ENCODE assay signal across 1 cellular context in genomic region chr15:75640483-75641175, GRCh38.
A peak's percentile ranks its signal among the peaks of the same experiment; 100 is the strongest.
TF ChIP-seq lines count a peak whose summit lies in the region.

No MANE protein-coding gene starts in this region.

TF ChIP-seq in HEK293, 187 proteins besides CTCF, POLR2A, EP300 and RAD21 (continued from another document and continues in another):
- TF ChIP-seq ZNF16 (tag by site-specific recombination; IDR thresholded peaks at IDR 0.05; ENCODE audit: low read depth), result no peak
- no peak for TF ChIP-seq ZNF596 (tag by site-specific recombination; IDR thresholded peaks at IDR 0.05)
- no peak for TF ChIP-seq ZNF510 (tag by site-specific recombination; IDR thresholded peaks at IDR 0.05; ENCODE audit: insufficient replicate concordance)
- TF ChIP-seq, protein P1, sequence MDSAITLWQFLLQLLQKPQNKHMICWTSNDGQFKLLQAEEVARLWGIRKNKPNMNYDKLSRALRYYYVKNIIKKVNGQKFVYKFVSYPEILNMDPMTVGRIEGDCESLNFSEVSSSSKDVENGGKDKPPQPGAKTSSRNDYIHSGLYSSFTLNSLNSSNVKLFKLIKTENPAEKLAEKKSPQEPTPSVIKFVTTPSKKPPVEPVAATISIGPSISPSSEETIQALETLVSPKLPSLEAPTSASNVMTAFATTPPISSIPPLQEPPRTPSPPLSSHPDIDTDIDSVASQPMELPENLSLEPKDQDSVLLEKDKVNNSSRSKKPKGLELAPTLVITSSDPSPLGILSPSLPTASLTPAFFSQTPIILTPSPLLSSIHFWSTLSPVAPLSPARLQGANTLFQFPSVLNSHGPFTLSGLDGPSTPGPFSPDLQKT (IDR thresholded peaks at IDR 0.05; ENCODE audit: borderline replicate concordance, low read depth, low read length), result no peak; the same call in 1 of the 2 replicates
- peak; percentile 47 for TF ChIP-seq PATZ1 (tag by site-specific recombination; IDR thresholded peaks at IDR 0.05)
- TF ChIP-seq ZNF791 (tag by site-specific recombination; IDR thresholded peaks at IDR 0.05), result no peak
- no peak for TF ChIP-seq FEZF1 (tag by site-specific recombination; IDR thresholded peaks at IDR 0.05)
- TF ChIP-seq ZNF416 (tag by site-specific recombination; IDR thresholded peaks at IDR 0.05), result no peak
- TF ChIP-seq, protein P2, sequence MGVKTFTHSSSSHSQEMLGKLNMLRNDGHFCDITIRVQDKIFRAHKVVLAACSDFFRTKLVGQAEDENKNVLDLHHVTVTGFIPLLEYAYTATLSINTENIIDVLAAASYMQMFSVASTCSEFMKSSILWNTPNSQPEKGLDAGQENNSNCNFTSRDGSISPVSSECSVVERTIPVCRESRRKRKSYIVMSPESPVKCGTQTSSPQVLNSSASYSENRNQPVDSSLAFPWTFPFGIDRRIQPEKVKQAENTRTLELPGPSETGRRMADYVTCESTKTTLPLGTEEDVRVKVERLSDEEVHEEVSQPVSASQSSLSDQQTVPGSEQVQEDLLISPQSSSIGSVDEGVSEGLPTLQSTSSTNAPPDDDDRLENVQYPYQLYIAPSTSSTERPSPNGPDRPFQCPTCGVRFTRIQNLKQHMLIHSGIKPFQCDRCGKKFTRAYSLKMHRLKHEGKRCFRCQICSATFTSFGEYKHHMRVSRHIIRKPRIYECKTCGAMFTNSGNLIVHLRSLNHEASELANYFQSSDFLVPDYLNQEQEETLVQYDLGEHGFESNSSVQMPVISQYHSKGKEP (tag by site-specific recombination; IDR thresholded peaks at IDR 0.05), result peak; percentile 36; the same call in 1 of the 2 replicates
- TF ChIP-seq ZBTB20 (tag by site-specific recombination; IDR thresholded peaks at IDR 0.05), result peak; percentile 100
- no peak for TF ChIP-seq ZFHX2 (tag by site-specific recombination; conservative IDR thresholded peaks at IDR 0.05)
- TF ChIP-seq, protein P3, sequence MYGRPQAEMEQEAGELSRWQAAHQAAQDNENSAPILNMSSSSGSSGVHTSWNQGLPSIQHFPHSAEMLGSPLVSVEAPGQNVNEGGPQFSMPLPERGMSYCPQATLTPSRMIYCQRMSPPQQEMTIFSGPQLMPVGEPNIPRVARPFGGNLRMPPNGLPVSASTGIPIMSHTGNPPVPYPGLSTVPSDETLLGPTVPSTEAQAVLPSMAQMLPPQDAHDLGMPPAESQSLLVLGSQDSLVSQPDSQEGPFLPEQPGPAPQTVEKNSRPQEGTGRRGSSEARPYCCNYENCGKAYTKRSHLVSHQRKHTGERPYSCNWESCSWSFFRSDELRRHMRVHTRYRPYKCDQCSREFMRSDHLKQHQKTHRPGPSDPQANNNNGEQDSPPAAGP (tag by site-specific recombination; IDR thresholded peaks at IDR 0.05), result no peak
- no peak for TF ChIP-seq PRDM1 (tag by site-specific recombination; IDR thresholded peaks at IDR 0.05)
- TF ChIP-seq ZNF747 (tag by site-specific recombination; IDR thresholded peaks at IDR 0.05), result no peak
- TF ChIP-seq ZNF324 (tag by site-specific recombination; IDR thresholded peaks at IDR 0.05), result 0 out of 2 replicates have a peak, but pooled peaks have one; percentile 27
- TF ChIP-seq ZNF843 (tag by site-specific recombination; IDR thresholded peaks at IDR 0.05), result no peak
- no peak for TF ChIP-seq ZNF549 (tag by site-specific recombination; IDR thresholded peaks at IDR 0.05)
- no peak for TF ChIP-seq ZNF146 (tag by site-specific recombination; IDR thresholded peaks at IDR 0.05)
- TF ChIP-seq ZNF639 (tag by site-specific recombination; IDR thresholded peaks at IDR 0.05), result no peak
- no peak for TF ChIP-seq ZNF514 (tag by site-specific recombination; IDR thresholded peaks at IDR 0.05)
- peak; percentile 38; the same call in 1 of the 2 replicates for TF ChIP-seq ZSCAN30 (tag by site-specific recombination; IDR thresholded peaks at IDR 0.05)
- no peak for TF ChIP-seq ZNF138 (tag by site-specific recombination; IDR thresholded peaks at IDR 0.05; ENCODE audit: borderline replicate concordance)
- no peak for TF ChIP-seq ZNF776 (tag by site-specific recombination; IDR thresholded peaks at IDR 0.05; ENCODE audit: borderline replicate concordance)
- no peak for TF ChIP-seq SP2 (tag by site-specific recombination; IDR thresholded peaks at IDR 0.05)
- TF ChIP-seq GLI4 (tag by site-specific recombination; IDR thresholded peaks at IDR 0.05), result no peak
- TF ChIP-seq ZNF239 (tag by site-specific recombination; IDR thresholded peaks at IDR 0.05), result no peak
- TF ChIP-seq SCRT2 (tag by site-specific recombination; IDR thresholded peaks at IDR 0.05), result peak; percentile 32; the same call in 1 of the 2 replicates
- TF ChIP-seq ZBTB10 (tag by site-specific recombination; IDR thresholded peaks at IDR 0.05), result no peak
- TF ChIP-seq ZBTB7A (tag by site-specific recombination; IDR thresholded peaks at IDR 0.05; ENCODE audit: low read depth), result no peak
- TF ChIP-seq ZNF366 (tag by site-specific recombination; conservative IDR thresholded peaks at IDR 0.05), result peak; percentile 37; the same call in 1 of the 2 replicates
- 0 out of 2 replicates have a peak, but pooled peaks have one; percentile 19 for TF ChIP-seq ZNF558 (tag by site-specific recombination; IDR thresholded peaks at IDR 0.05)
- TF ChIP-seq ZNF37A (tag by site-specific recombination; IDR thresholded peaks at IDR 0.05), result no peak
- no peak for TF ChIP-seq OSR2 (tag by site-specific recombination; IDR thresholded peaks at IDR 0.05)
- no peak for TF ChIP-seq PBX3 (CRISPR knock-in tag; IDR thresholded peaks at IDR 0.05)
- TF ChIP-seq ZNF174 (tag by site-specific recombination; IDR thresholded peaks at IDR 0.05), result no peak
- peak; percentile 73 for TF ChIP-seq ZNF10 (tag by site-specific recombination; IDR thresholded peaks at IDR 0.05)
- TF ChIP-seq, protein P4, sequence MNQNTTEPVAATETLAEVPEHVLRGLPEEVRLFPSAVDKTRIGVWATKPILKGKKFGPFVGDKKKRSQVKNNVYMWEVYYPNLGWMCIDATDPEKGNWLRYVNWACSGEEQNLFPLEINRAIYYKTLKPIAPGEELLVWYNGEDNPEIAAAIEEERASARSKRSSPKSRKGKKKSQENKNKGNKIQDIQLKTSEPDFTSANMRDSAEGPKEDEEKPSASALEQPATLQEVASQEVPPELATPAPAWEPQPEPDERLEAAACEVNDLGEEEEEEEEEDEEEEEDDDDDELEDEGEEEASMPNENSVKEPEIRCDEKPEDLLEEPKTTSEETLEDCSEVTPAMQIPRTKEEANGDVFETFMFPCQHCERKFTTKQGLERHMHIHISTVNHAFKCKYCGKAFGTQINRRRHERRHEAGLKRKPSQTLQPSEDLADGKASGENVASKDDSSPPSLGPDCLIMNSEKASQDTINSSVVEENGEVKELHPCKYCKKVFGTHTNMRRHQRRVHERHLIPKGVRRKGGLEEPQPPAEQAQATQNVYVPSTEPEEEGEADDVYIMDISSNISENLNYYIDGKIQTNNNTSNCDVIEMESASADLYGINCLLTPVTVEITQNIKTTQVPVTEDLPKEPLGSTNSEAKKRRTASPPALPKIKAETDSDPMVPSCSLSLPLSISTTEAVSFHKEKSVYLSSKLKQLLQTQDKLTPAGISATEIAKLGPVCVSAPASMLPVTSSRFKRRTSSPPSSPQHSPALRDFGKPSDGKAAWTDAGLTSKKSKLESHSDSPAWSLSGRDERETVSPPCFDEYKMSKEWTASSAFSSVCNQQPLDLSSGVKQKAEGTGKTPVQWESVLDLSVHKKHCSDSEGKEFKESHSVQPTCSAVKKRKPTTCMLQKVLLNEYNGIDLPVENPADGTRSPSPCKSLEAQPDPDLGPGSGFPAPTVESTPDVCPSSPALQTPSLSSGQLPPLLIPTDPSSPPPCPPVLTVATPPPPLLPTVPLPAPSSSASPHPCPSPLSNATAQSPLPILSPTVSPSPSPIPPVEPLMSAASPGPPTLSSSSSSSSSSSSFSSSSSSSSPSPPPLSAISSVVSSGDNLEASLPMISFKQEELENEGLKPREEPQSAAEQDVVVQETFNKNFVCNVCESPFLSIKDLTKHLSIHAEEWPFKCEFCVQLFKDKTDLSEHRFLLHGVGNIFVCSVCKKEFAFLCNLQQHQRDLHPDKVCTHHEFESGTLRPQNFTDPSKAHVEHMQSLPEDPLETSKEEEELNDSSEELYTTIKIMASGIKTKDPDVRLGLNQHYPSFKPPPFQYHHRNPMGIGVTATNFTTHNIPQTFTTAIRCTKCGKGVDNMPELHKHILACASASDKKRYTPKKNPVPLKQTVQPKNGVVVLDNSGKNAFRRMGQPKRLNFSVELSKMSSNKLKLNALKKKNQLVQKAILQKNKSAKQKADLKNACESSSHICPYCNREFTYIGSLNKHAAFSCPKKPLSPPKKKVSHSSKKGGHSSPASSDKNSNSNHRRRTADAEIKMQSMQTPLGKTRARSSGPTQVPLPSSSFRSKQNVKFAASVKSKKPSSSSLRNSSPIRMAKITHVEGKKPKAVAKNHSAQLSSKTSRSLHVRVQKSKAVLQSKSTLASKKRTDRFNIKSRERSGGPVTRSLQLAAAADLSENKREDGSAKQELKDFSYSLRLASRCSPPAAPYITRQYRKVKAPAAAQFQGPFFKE (tag by site-specific recombination; IDR thresholded peaks at IDR 0.05; ENCODE audit: borderline replicate concordance), result no peak
- TF ChIP-seq ZNF555 (tag by site-specific recombination; conservative IDR thresholded peaks at IDR 0.05), result no peak
- TF ChIP-seq GLIS1 (tag by site-specific recombination; IDR thresholded peaks at IDR 0.05), result peak; percentile 74
- no peak for TF ChIP-seq ZNF529 (tag by site-specific recombination; IDR thresholded peaks at IDR 0.05; ENCODE audit: insufficient replicate concordance)
- no peak for TF ChIP-seq ZNF112 (tag by site-specific recombination; IDR thresholded peaks at IDR 0.05)
- TF ChIP-seq, protein P5, sequence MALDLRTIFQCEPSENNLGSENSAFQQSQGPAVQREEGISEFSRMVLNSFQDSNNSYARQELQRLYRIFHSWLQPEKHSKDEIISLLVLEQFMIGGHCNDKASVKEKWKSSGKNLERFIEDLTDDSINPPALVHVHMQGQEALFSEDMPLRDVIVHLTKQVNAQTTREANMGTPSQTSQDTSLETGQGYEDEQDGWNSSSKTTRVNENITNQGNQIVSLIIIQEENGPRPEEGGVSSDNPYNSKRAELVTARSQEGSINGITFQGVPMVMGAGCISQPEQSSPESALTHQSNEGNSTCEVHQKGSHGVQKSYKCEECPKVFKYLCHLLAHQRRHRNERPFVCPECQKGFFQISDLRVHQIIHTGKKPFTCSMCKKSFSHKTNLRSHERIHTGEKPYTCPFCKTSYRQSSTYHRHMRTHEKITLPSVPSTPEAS (tag by site-specific recombination; IDR thresholded peaks at IDR 0.05), result no peak
- TF ChIP-seq, protein P6, sequence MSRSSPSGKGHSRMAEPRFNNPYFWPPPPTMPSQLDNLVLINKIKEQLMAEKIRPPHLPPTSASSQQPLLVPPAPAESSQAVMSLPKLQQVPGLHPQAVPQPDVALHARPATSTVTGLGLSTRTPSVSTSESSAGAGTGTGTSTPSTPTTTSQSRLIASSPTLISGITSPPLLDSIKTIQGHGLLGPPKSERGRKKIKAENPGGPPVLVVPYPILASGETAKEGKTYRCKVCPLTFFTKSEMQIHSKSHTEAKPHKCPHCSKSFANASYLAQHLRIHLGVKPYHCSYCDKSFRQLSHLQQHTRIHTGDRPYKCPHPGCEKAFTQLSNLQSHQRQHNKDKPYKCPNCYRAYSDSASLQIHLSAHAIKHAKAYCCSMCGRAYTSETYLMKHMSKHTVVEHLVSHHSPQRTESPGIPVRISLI (tag by site-specific recombination; IDR thresholded peaks at IDR 0.05), result no peak
- no peak for TF ChIP-seq ZNF211 (tag by site-specific recombination; IDR thresholded peaks at IDR 0.05; ENCODE audit: low read depth)
- no peak for TF ChIP-seq ZNF302 (tag by site-specific recombination; IDR thresholded peaks at IDR 0.05; ENCODE audit: low read depth)
- no peak for TF ChIP-seq ZNF629 (tag by site-specific recombination; IDR thresholded peaks at IDR 0.05)
